Comparison of ENCODE assay signal across 14 cellular contexts in genomic region chr14:67602995-67603545, GRCh38. TPM values are rescaled to one million over a fixed set of nuclear protein-coding genes. Genes with fewer than 3 reads are reported as not detected.
DNase-seq lines count a peak whose midpoint lies in the region; ATAC-seq lines count a peak whose summit lies in the region.
"Had no signal": no experiment of that assay in that cellular context is flagged by ENCODE, and none has a peak within 500 bp of the region (broad histone marks: within the 10 kb centered on the region; RNA-seq: fewer than 3 reads in every experiment).

No MANE protein-coding gene starts in this region.

- H3K9me3 Mint-ChIP-seq in stimulated activated memory B cell treated with anti-CD40 and anti-IgM and Interleukin-4, amounts not matched to agents 10 μg/mL and 1 μg/mL and 100 μg/mL, for 72 hours, result no peaks in the 10 kb centered on the region
- H3K9me3 Mint-ChIP-seq: type B pancreatic cell had no signal

- WGBS in mesendoderm (ENCODE audit: extremely low coverage, insufficient coverage, low lambda C conversion rate), result no CpG with 5 or more reads among the region's 5 CpGs

- peak overlapping the region; percentile 8; the same call in 1 of the 2 replicates for H3K9ac ChIP-seq in Karpas-422 (ENCODE audit: low read length)
- H3K9ac ChIP-seq in mesendoderm (ENCODE audit: low read length), result no peak overlapping the region

- no peak overlapping the region for H3K4ac ChIP-seq in mesendoderm (ENCODE audit: low read depth, low read length)

- peak overlapping the region; percentile 64 for H3K4me3 Mint-ChIP-seq in stimulated activated memory B cell treated with anti-CD40 and anti-IgM and Interleukin-4, amounts not matched to agents 10 μg/mL and 1 μg/mL and 100 μg/mL, for 72 hours
- H3K4me3 Mint-ChIP-seq: type B pancreatic cell had no signal

- H3K4me1 Mint-ChIP-seq in stimulated activated memory B cell treated with anti-CD40 and anti-IgM and Interleukin-4, amounts not matched to agents 10 μg/mL and 1 μg/mL and 100 μg/mL, for 72 hours, result peaks cover 48% of the 10 kb centered on the region

- H4K5ac ChIP-seq in mesendoderm (ENCODE audit: low read length), result no peak overlapping the region

- peak overlapping the region; percentile 22 for H2AFZ ChIP-seq in Karpas-422 (ENCODE audit: low read length)

- no peak overlapping the region for H4K8ac ChIP-seq in mesendoderm (ENCODE audit: low read depth, low read length)

- H2BK5ac ChIP-seq in mesendoderm (ENCODE audit: low read length), result no peak overlapping the region

- H3K27me3 Mint-ChIP-seq in stimulated activated memory B cell treated with anti-CD40 and anti-IgM and Interleukin-4, amounts not matched to agents 10 μg/mL and 1 μg/mL and 100 μg/mL, for 72 hours, result no peaks in the 10 kb centered on the region

- no peaks in the 10 kb centered on the region for H3K9me3 ChIP-seq in Karpas-422 (ENCODE audit: low read length)
- H3K9me3 ChIP-seq in effector memory CD4-positive, alpha-beta T cell (ENCODE audit: control insufficient read depth, low read length), result no peaks in the 10 kb centered on the region
- H3K9me3 ChIP-seq: heart left ventricle had no signal

- no peak overlapping the region for H2BK120ac ChIP-seq in mesendoderm (ENCODE audit: low read depth, low read length)

- DNase-seq in DMS79 treated with DMSO at 0.1 percent for 48 hours (lab: John Stamatoyannopoulos, UW) (peak; percentile 16), DMS79 (lab: John Stamatoyannopoulos, UW) (no peak), Karpas-422 (peak; percentile 87), mesendoderm (no peak), COLO829 (ENCODE audit: low spot score) (no peak)
- DNase-seq in effector memory CD4-positive, alpha-beta T cell, result no peak
- DNase-seq: caudate nucleus, heart left ventricle, NCI-H226 had no signal

- H3K36me3 ChIP-seq in Karpas-422 (ENCODE audit: insufficient read depth, low read length), result no peaks in the 10 kb centered on the region
- no peaks in the 10 kb centered on the region for H3K36me3 ChIP-seq in effector memory CD4-positive, alpha-beta T cell (ENCODE audit: control insufficient read depth, insufficient read depth, low read length)
- H3K36me3 ChIP-seq in mesendoderm (ENCODE audit: control insufficient read depth, insufficient read depth, low read length), result no peaks in the 10 kb centered on the region
- H3K36me3 ChIP-seq: heart left ventricle had no signal

- H3K79me1 ChIP-seq in mesendoderm (ENCODE audit: low read length), result no peaks in the 10 kb centered on the region

- H2AK5ac ChIP-seq in mesendoderm (ENCODE audit: low read length), result no peak overlapping the region

- ATAC-seq in HG02884 (IDR thresholded peaks at IDR 0.05; ENCODE audit: unreplicated experiment), result peak; percentile 63
- peak; percentile 81 for ATAC-seq in stimulated activated memory B cell treated with anti-CD40 and anti-IgM and Interleukin-4, amounts not matched to agents 10 μg/mL and 1 μg/mL and 100 μg/mL, for 72 hours
- ATAC-seq: heart left ventricle, SK-N-SH treated with all-trans-retinoic acid at 6 μM for 48 hours had no signal

- H3K4me1 ChIP-seq in Karpas-422 (ENCODE audit: low read length) (peaks cover 36% of the 10 kb centered on the region), mesendoderm (ENCODE audit: control insufficient read depth, low read depth, low read length) (no peaks in the 10 kb centered on the region)
- H3K4me1 ChIP-seq in effector memory CD4-positive, alpha-beta T cell (ENCODE audit: control insufficient read depth, insufficient read depth, low read length, poor library complexity, severe bottlenecking), result peaks cover 12% of the 10 kb centered on the region

- H3K18ac ChIP-seq in mesendoderm (ENCODE audit: low read length), result no peak overlapping the region

- H3K4me2 ChIP-seq in Karpas-422 (ENCODE audit: low read depth, low read length, poor library complexity, severe bottlenecking), result peak overlapping the region; percentile 55
- H3K4me2 ChIP-seq in mesendoderm (ENCODE audit: low read length), result no peak overlapping the region

- H3K56ac ChIP-seq in mesendoderm (ENCODE audit: low read length), result no peak overlapping the region

- no peak overlapping the region for H2BK15ac ChIP-seq in mesendoderm (replicated peaks; ENCODE audit: low read depth)

- H3K27ac ChIP-seq in Karpas-422 (ENCODE audit: low read length) (no peak overlapping the region), mesendoderm (ENCODE audit: low read depth, low read length) (no peak overlapping the region)
- no peak overlapping the region for H3K27ac ChIP-seq in effector memory CD4-positive, alpha-beta T cell (ENCODE audit: insufficient read depth, low read length, poor library complexity, severe bottlenecking)
- H3K27ac ChIP-seq: 22Rv1, heart left ventricle had no signal

- no peak overlapping the region for H3K23ac ChIP-seq in mesendoderm (ENCODE audit: low read length)

- H3K4me3 ChIP-seq in Karpas-422 (ENCODE audit: low read length) (peak overlapping the region; percentile 17), mesendoderm (ENCODE audit: low read length) (no peak overlapping the region)
- no peak overlapping the region for H3K4me3 ChIP-seq in effector memory CD4-positive, alpha-beta T cell (ENCODE audit: insufficient read depth, low read depth, low read length, poor library complexity, severe bottlenecking)
- H3K4me3 ChIP-seq: heart left ventricle had no signal

- H3K79me2 ChIP-seq in Karpas-422 (ENCODE audit: low read length) (peaks cover 19% of the 10 kb centered on the region), mesendoderm (ENCODE audit: control insufficient read depth, insufficient read depth, low read length) (no peaks in the 10 kb centered on the region)

- H3K27me3 ChIP-seq in Karpas-422 (ENCODE audit: low read length) (no peaks in the 10 kb centered on the region), mesendoderm (ENCODE audit: insufficient read depth, low read length, poor library complexity) (no peaks in the 10 kb centered on the region)
- no peaks in the 10 kb centered on the region for H3K27me3 ChIP-seq in effector memory CD4-positive, alpha-beta T cell (replicated peaks; ENCODE audit: control insufficient read depth, insufficient read depth, low read length, poor library complexity, severe bottlenecking)

- H3K9me2 ChIP-seq in Karpas-422 (replicated peaks; ENCODE audit: insufficient read depth, low read length), result no peaks in the 10 kb centered on the region

- H3K36me3 Mint-ChIP-seq in stimulated activated memory B cell treated with anti-CD40 and anti-IgM and Interleukin-4, amounts not matched to agents 10 μg/mL and 1 μg/mL and 100 μg/mL, for 72 hours, result peaks cover 10% of the 10 kb centered on the region
- H3K36me3 Mint-ChIP-seq: type B pancreatic cell had no signal

- peak overlapping the region; percentile 82 for H3K27ac Mint-ChIP-seq in stimulated activated memory B cell treated with anti-CD40 and anti-IgM and Interleukin-4, amounts not matched to agents 10 μg/mL and 1 μg/mL and 100 μg/mL, for 72 hours
- H3K27ac Mint-ChIP-seq: type B pancreatic cell had no signal

- H4K20me1 ChIP-seq in Karpas-422 (ENCODE audit: insufficient read depth, low read depth, low read length), result no peaks in the 10 kb centered on the region

RNA-seq across cellular contexts. Expression of gene PIGH, which starts 3.0 kb away (rescaled TPM):
- 76.5 and 112 TPM in 2 replicates for total RNA-seq in Karpas-422 (2014; rRNA removed; shearing (Covaris generic); ENCODE audit: low replicate concordance)
- polyA plus RNA-seq in mesendoderm (2013, experiment 1 of 2), result 6.4 TPM
- 7.1 TPM for polyA plus RNA-seq in mesendoderm (2013, experiment 2 of 2)

RNA-seq across cellular contexts. Expression of gene ARG2, which starts 16.6 kb away (rescaled TPM):
- total RNA-seq in Karpas-422 (2014; rRNA removed; shearing (Covaris generic); ENCODE audit: low replicate concordance), result 6.0 and 17.7 TPM in 2 replicates
- 28.0 TPM for polyA plus RNA-seq in mesendoderm (2013, experiment 1 of 2)
- 28.3 TPM for polyA plus RNA-seq in mesendoderm (2013, experiment 2 of 2)

Comparison
In these comparisons a context has a peak if more than half of its experiments do, and no peak if none do; other contexts are left out.
1. DNase-seq: peak in DMS79 treated with DMSO at 0.1 percent for 48 hours (single experiment) and Karpas-422 (single experiment); none in DMS79 (single experiment), effector memory CD4-positive, alpha-beta T cell (0 of 3), mesendoderm (single experiment) and COLO829 (single experiment).